ENCODE assay signal across 8 cellular contexts in the genomic region with DNA sequence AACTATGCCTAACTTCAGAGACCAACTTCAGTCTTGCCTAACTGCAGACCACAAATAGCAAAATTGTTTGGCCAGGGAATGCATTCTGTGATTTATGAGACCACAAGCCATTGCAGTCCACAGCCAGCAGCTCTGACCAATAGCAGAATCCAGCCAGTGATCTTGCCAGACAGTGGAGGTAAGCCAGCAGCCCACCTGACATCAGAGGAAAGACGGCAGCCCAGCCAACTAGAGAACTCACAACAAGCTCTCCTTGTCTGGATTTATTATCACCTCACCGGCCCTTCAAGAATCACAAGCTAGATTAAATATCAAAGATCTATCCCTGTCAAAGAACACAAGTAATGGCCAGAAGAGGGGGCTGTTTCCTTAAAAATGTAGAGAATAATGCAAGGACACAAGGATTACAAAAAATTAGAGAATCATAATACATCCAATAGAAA.
A peak's percentile ranks its signal among the peaks of the same experiment; 100 is the strongest.
DNase-seq lines count a peak whose midpoint lies in the region; ATAC-seq lines count a peak whose summit lies in the region.

No MANE protein-coding gene starts in this region.

- DNase-seq in DMS114 treated with DMSO at 0.1 percent for 48 hours (lab: John Stamatoyannopoulos, UW; ENCODE audit: unreplicated experiment) (peak; percentile 39), HuH-7 (ENCODE audit: low spot score) (peak; percentile 13), RKO (ENCODE audit: low spot score) (peak; percentile 68), glomerular endothelial cell (ENCODE audit: extremely low read depth, low read depth, low spot score) (peak; percentile 18), GM19238 (ENCODE audit: insufficient read length, low spot score) (no peak), medulla oblongata (ENCODE audit: extremely low spot score) (no peak)
- no peak for DNase-seq in effector memory CD4-positive, alpha-beta T cell

- H3K36me3 ChIP-seq in effector memory CD4-positive, alpha-beta T cell (ENCODE audit: control insufficient read depth, insufficient read depth, low read length) = no peaks in the 10 kb centered on the region

- H3K27ac ChIP-seq in effector memory CD4-positive, alpha-beta T cell (ENCODE audit: insufficient read depth, low read length, poor library complexity, severe bottlenecking) = no peak overlapping the region

- no peaks in the 10 kb centered on the region for H3K9me3 ChIP-seq in effector memory CD4-positive, alpha-beta T cell (ENCODE audit: control insufficient read depth, low read length)

- no peak for ATAC-seq in GM18858 (IDR thresholded peaks at IDR 0.05; ENCODE audit: unreplicated experiment)

- no peaks in the 10 kb centered on the region for H3K4me1 ChIP-seq in effector memory CD4-positive, alpha-beta T cell (ENCODE audit: control insufficient read depth, insufficient read depth, low read length, poor library complexity, severe bottlenecking)

- no peak overlapping the region for H3K4me3 ChIP-seq in effector memory CD4-positive, alpha-beta T cell (ENCODE audit: insufficient read depth, low read depth, low read length, poor library complexity, severe bottlenecking)

- H3K27me3 ChIP-seq in effector memory CD4-positive, alpha-beta T cell (replicated peaks; ENCODE audit: control insufficient read depth, insufficient read depth, low read length, poor library complexity, severe bottlenecking) = no peaks in the 10 kb centered on the region

Comparison
In these comparisons a context has a peak if more than half of its experiments do, and no peak if none do; other contexts are left out.
1. DNase-seq: peak in DMS114 treated with DMSO at 0.1 percent for 48 hours (single experiment), HuH-7 (single experiment), RKO (single experiment) and glomerular endothelial cell (single experiment); none in GM19238 (single experiment), effector memory CD4-positive, alpha-beta T cell (0 of 3) and medulla oblongata (single experiment).